Comparison of ENCODE assay signal across 2 cellular contexts in the genomic region with DNA sequence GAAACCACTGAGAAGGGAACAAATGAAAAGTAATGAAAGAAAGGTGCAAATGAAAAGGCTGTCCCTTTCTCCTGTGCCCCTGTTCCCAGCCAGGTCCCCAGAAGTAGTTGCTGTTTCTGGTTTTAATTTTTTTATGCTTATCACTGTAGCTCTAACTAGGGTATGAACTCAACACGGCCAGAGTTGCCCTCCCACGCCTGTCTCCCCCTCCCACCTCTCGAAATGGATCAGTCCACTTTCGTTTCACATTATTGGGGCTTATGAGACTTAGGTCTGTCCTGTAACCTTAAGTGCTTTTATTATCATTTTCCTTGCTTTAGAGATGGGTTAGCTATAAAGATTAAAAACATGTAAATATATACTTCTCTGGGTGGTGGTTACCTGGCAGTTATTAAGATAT.
TF ChIP-seq lines count a peak whose summit lies in the region.

No MANE protein-coding gene starts in this region.

TF ChIP-seq in HEK293, 187 proteins besides CTCF, POLR2A, EP300 and RAD21:
- no peak for TF ChIP-seq ZNF610 (tag by site-specific recombination; IDR thresholded peaks at IDR 0.05; ENCODE audit: borderline replicate concordance)
- no peak for TF ChIP-seq ZNF76 (tag by site-specific recombination; IDR thresholded peaks at IDR 0.05; ENCODE audit: borderline replicate concordance, low read depth)
- TF ChIP-seq, protein P1, sequence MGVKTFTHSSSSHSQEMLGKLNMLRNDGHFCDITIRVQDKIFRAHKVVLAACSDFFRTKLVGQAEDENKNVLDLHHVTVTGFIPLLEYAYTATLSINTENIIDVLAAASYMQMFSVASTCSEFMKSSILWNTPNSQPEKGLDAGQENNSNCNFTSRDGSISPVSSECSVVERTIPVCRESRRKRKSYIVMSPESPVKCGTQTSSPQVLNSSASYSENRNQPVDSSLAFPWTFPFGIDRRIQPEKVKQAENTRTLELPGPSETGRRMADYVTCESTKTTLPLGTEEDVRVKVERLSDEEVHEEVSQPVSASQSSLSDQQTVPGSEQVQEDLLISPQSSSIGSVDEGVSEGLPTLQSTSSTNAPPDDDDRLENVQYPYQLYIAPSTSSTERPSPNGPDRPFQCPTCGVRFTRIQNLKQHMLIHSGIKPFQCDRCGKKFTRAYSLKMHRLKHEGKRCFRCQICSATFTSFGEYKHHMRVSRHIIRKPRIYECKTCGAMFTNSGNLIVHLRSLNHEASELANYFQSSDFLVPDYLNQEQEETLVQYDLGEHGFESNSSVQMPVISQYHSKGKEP (tag by site-specific recombination; IDR thresholded peaks at IDR 0.05) = no peak
- TF ChIP-seq, protein P2, sequence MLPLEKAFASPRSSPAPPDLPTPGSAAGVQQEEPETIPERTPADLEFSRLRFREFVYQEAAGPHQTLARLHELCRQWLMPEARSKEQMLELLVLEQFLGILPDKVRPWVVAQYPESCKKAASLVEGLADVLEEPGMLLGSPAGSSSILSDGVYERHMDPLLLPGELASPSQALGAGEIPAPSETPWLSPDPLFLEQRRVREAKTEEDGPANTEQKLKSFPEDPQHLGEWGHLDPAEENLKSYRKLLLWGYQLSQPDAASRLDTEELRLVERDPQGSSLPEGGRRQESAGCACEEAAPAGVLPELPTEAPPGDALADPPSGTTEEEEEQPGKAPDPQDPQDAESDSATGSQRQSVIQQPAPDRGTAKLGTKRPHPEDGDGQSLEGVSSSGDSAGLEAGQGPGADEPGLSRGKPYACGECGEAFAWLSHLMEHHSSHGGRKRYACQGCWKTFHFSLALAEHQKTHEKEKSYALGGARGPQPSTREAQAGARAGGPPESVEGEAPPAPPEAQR (tag by site-specific recombination; IDR thresholded peaks at IDR 0.05) = no peak
- TF ChIP-seq, protein P3, sequence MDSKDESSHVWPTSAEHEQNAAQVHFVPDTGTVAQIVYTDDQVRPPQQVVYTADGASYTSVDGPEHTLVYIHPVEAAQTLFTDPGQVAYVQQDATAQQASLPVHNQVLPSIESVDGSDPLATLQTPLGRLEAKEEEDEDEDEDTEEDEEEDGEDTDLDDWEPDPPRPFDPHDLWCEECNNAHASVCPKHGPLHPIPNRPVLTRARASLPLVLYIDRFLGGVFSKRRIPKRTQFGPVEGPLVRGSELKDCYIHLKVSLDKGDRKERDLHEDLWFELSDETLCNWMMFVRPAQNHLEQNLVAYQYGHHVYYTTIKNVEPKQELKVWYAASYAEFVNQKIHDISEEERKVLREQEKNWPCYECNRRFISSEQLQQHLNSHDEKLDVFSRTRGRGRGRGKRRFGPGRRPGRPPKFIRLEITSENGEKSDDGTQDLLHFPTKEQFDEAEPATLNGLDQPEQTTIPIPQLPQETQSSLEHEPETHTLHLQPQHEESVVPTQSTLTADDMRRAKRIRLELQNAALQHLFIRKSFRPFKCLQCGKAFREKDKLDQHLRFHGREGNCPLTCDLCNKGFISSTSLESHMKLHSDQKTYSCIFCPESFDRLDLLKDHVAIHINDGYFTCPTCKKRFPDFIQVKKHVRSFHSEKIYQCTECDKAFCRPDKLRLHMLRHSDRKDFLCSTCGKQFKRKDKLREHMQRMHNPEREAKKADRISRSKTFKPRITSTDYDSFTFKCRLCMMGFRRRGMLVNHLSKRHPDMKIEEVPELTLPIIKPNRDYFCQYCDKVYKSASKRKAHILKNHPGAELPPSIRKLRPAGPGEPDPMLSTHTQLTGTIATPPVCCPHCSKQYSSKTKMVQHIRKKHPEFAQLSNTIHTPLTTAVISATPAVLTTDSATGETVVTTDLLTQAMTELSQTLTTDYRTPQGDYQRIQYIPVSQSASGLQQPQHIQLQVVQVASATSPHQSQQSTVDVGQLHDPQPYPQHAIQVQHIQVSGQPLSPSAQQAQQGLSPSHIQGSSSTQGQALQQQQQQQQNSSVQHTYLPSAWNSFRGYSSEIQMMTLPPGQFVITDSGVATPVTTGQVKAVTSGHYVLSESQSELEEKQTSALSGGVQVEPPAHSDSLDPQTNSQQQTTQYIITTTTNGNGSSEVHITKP (tag by site-specific recombination; IDR thresholded peaks at IDR 0.05) = peak; percentile 40; the same call in 1 of the 2 replicates

TF ChIP-seq in K562, 482 proteins besides CTCF, POLR2A, EP300 and RAD21:
- TF ChIP-seq EGR1 (conservative IDR thresholded peaks at IDR 0.05) (0 out of 2 replicates have a peak, but pooled peaks have one; percentile 20), PCBP2 (IDR thresholded peaks at IDR 0.05; ENCODE audit: low read depth, low read length, poor library complexity, severe bottlenecking) (no peak), CBX2 (IDR thresholded peaks at IDR 0.05; ENCODE audit: insufficient read depth, low read length, poor library complexity, severe bottlenecking) (no peak), JUN (IDR thresholded peaks at IDR 0.05; ENCODE audit: borderline replicate concordance, low read depth, low read length) (no peak), JUN (CRISPR knock-in tag; IDR thresholded peaks at IDR 0.05; ENCODE audit: borderline replicate concordance) (no peak)
- TF ChIP-seq, protein P3 (IDR thresholded peaks at IDR 0.05; ENCODE audit: partially characterized antibody) = peak; percentile 97
TF ChIP-seq in K562: peak in this region for 2.
